25 cellular contexts compared by ENCODE assay signal in genomic region chr11:111200010-111200534, GRCh38. TPM values are rescaled to one million over a fixed set of nuclear protein-coding genes. Genes with fewer than 3 reads are reported as not detected.
"Had no signal": no experiment of that assay in that cellular context is flagged by ENCODE, and none has a peak within 500 bp of the region (broad histone marks: within the 10 kb centered on the region; RNA-seq: fewer than 3 reads in every experiment).

No MANE protein-coding gene starts in this region.

- H3K4me2 ChIP-seq: KMS-11, SK-N-SH had no signal

- H3K36me3 Mint-ChIP-seq: IgD-negative memory B cell had no signal

- H3K27me3 ChIP-seq: MG63 had no signal

- H3K9me3 ChIP-seq: MG63, SK-N-SH had no signal

- H3K36me3 ChIP-seq: MG63 had no signal

- H3K9me3 Mint-ChIP-seq: IgD-negative memory B cell had no signal

- H3K9ac ChIP-seq: KMS-11, SK-N-SH had no signal

- H3K4me3 ChIP-seq: K562, MG63 had no signal

- H3K9me2 ChIP-seq: SK-N-SH had no signal

- DNase-seq: MG63, NCI-H1092, NCI-H1105 treated with DMSO at 0.1 percent for 48 hours, NCI-H1436, NCI-H187, NCI-H2029, NCI-H2081 treated with DMSO at 0.1 percent for 48 hours, NCI-H2171, NCI-H226, NCI-H446, NCI-H510A, NCI-H524 treated with DMSO at 0.1 percent for 48 hours, NCI-H69, NCI-H774, PC-3, SHP77, SK-N-SH had no signal

- H3K4me3 Mint-ChIP-seq: IgD-negative memory B cell had no signal

- H3K27ac ChIP-seq: HL-60, KMS-11, RWPE1 had no signal

- ATAC-seq: K562, Panc1, PC-3 had no signal

- H3K27ac Mint-ChIP-seq: IgD-negative memory B cell had no signal

RNA-seq across cellular contexts. Expression of gene POU2AF2, which starts 45.5 kb away (rescaled TPM):
- total RNA-seq: K562, LHCN-M2, PC-3, SK-MEL-5 had no signal
